ENCODE assay signal across 1 cellular context in the genomic region with DNA sequence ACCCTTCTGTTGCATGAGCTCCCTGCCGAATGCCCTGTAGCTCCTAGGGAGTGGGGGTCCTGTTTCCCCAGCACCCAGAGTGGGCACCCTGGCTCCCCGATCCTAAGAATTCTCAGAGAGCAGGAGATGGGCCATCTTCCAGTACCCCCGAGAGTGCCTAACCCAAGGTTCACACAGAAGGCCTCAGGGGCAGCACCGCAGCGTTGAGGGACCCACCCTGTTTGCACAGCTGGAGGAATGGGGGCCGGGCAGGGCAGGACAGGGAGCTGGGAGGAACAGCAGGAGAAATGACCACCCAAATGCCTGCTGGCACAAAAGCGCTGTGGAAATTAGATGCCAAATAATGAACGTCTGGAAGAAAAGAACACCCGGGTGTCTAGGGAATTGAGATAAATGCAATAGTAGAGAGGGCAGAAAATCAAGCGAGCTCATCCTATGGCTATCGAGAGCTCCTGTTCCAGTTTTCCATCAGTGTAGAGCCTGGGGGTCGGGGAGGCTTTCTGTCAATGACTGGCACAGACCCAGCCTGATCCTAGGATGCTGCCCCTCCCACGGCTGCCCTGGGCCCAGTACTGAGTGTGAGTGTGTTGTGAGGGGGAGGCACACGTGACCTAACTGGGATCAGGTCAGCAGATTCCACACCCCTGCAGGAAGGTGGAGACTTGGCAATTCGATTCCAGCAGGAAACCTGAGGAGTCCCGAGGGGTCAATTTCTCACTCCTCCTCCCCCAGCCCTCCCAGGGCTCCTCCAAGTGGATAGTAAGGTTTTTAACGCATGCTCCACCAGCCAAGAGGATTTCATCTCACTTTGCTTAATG.
TF ChIP-seq lines count a peak whose summit lies in the region.

No MANE protein-coding gene starts in this region.

TF ChIP-seq in GM12878, 131 proteins besides CTCF, POLR2A, EP300 and RAD21 (continued from another document):
- TF ChIP-seq, protein P1, sequence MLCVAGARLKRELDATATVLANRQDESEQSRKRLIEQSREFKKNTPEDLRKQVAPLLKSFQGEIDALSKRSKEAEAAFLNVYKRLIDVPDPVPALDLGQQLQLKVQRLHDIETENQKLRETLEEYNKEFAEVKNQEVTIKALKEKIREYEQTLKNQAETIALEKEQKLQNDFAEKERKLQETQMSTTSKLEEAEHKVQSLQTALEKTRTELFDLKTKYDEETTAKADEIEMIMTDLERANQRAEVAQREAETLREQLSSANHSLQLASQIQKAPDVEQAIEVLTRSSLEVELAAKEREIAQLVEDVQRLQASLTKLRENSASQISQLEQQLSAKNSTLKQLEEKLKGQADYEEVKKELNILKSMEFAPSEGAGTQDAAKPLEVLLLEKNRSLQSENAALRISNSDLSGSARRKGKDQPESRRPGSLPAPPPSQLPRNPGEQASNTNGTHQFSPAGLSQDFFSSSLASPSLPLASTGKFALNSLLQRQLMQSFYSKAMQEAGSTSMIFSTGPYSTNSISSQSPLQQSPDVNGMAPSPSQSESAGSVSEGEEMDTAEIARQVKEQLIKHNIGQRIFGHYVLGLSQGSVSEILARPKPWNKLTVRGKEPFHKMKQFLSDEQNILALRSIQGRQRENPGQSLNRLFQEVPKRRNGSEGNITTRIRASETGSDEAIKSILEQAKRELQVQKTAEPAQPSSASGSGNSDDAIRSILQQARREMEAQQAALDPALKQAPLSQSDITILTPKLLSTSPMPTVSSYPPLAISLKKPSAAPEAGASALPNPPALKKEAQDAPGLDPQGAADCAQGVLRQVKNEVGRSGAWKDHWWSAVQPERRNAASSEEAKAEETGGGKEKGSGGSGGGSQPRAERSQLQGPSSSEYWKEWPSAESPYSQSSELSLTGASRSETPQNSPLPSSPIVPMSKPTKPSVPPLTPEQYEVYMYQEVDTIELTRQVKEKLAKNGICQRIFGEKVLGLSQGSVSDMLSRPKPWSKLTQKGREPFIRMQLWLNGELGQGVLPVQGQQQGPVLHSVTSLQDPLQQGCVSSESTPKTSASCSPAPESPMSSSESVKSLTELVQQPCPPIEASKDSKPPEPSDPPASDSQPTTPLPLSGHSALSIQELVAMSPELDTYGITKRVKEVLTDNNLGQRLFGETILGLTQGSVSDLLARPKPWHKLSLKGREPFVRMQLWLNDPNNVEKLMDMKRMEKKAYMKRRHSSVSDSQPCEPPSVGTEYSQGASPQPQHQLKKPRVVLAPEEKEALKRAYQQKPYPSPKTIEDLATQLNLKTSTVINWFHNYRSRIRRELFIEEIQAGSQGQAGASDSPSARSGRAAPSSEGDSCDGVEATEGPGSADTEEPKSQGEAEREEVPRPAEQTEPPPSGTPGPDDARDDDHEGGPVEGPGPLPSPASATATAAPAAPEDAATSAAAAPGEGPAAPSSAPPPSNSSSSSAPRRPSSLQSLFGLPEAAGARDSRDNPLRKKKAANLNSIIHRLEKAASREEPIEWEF (IDR thresholded peaks at IDR 0.05; ENCODE audit: insufficient replicate concordance, low read depth, low read length): no peak
- TF ChIP-seq KDM1A (IDR thresholded peaks at IDR 0.05; ENCODE audit: borderline replicate concordance) (no peak), SMARCA5 (IDR thresholded peaks at IDR 0.05) (no peak), NFXL1 (IDR thresholded peaks at IDR 0.05; ENCODE audit: borderline replicate concordance) (no peak), YY1 (IDR thresholded peaks at IDR 0.05; ENCODE audit: low read depth, low read length) (no peak), POLR2AphosphoS2 (IDR thresholded peaks at IDR 0.05; ENCODE audit: low read depth, low read length) (no peak), BRCA1 (IDR thresholded peaks at IDR 0.05; ENCODE audit: low read depth, low read length) (no peak), DPF2 (IDR thresholded peaks at IDR 0.05) (no peak)
- TF ChIP-seq, protein P2, sequence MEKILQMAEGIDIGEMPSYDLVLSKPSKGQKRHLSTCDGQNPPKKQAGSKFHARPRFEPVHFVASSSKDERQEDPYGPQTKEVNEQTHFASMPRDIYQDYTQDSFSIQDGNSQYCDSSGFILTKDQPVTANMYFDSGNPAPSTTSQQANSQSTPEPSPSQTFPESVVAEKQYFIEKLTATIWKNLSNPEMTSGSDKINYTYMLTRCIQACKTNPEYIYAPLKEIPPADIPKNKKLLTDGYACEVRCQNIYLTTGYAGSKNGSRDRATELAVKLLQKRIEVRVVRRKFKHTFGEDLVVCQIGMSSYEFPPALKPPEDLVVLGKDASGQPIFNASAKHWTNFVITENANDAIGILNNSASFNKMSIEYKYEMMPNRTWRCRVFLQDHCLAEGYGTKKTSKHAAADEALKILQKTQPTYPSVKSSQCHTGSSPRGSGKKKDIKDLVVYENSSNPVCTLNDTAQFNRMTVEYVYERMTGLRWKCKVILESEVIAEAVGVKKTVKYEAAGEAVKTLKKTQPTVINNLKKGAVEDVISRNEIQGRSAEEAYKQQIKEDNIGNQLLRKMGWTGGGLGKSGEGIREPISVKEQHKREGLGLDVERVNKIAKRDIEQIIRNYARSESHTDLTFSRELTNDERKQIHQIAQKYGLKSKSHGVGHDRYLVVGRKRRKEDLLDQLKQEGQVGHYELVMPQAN (conservative IDR thresholded peaks at IDR 0.05): no peak
TF ChIP-seq in GM12878: peak in this region for 0.
